15 cellular contexts compared by ENCODE assay signal in genomic region chr17:33732116-33732515, GRCh38.
A peak's percentile ranks its signal among the peaks of the same experiment; 100 is the strongest.
DNase-seq lines count a peak whose midpoint lies in the region; ATAC-seq and TF ChIP-seq lines count a peak whose summit lies in the region.
"Had no signal": no experiment of that assay in that cellular context is flagged by ENCODE, and none has a peak within 500 bp of the region (broad histone marks: within the 10 kb centered on the region; RNA-seq: fewer than 3 reads in every experiment).

No MANE protein-coding gene starts in this region.

- no peak overlapping the region for H3K27ac Mint-ChIP-seq in GM23338
- no peak overlapping the region for H3K27ac Mint-ChIP-seq in activated CD4-positive, alpha-beta memory T cell treated with anti-CD3 and anti-CD28 coated beads, Interleukin-2, amount 10 ng/mL, durations not matched to agents 7 days and 5 days
- H3K27ac Mint-ChIP-seq: activated CD4-positive, alpha-beta T cell treated with anti-CD3 and anti-CD28 coated beads for 36 hours; stimulated activated naive B cell treated with anti-CD40 and anti-IgM and Interleukin-4, amounts not matched to agents 10 μg/mL and 1 μg/mL and 100 μg/mL, for 72 hours had no signal

- H3K4me1 Mint-ChIP-seq in GM23338, result peaks cover 4% of the 10 kb centered on the region; the same call in 2 of the 3 replicates
- no peaks in the 10 kb centered on the region for H3K4me1 Mint-ChIP-seq in activated CD4-positive, alpha-beta memory T cell treated with anti-CD3 and anti-CD28 coated beads, Interleukin-2, amount 10 ng/mL, durations not matched to agents 7 days and 5 days
- H3K4me1 Mint-ChIP-seq: activated CD4-positive, alpha-beta T cell treated with anti-CD3 and anti-CD28 coated beads for 36 hours; stimulated activated naive B cell treated with anti-CD40 and anti-IgM and Interleukin-4, amounts not matched to agents 10 μg/mL and 1 μg/mL and 100 μg/mL, for 72 hours had no signal

- no peaks in the 10 kb centered on the region for H3K9me3 Mint-ChIP-seq in GM23338
- H3K9me3 Mint-ChIP-seq in activated CD4-positive, alpha-beta memory T cell treated with anti-CD3 and anti-CD28 coated beads, Interleukin-2, amount 10 ng/mL, durations not matched to agents 7 days and 5 days, result no peaks in the 10 kb centered on the region

- H3K79me2 ChIP-seq in GM23338 (replicated peaks; ENCODE audit: insufficient read depth), result no peaks in the 10 kb centered on the region

- ATAC-seq in GM23338, result no peak
- ATAC-seq: activated CD4-positive, alpha-beta T cell treated with anti-CD3 and anti-CD28 coated beads for 36 hours; stimulated activated naive B cell treated with anti-CD40 and anti-IgM and Interleukin-4, amounts not matched to agents 10 μg/mL and 1 μg/mL and 100 μg/mL, for 72 hours had no signal

- no peaks in the 10 kb centered on the region for H3K4me1 ChIP-seq in GM23338 (ENCODE audit: insufficient read depth)
- H3K4me1 ChIP-seq: BLaER1 had no signal

- TF ChIP-seq CTCF in GM23338 (conservative IDR thresholded peaks at IDR 0.05; ENCODE audit: low read depth in 2 of 2), result no peak

- CTCF ChIA-PET in activated CD4-positive, alpha-beta memory T cell treated with anti-CD3 and anti-CD28 coated beads, Interleukin-2, amount 10 ng/mL, durations not matched to agents 7 days and 5 days (lab: Charles Lee), result interaction anchor here (0.9 kb wide), 1 partner anchor 18 kb away, joined by 5 read pairs; no protein-coding TSS in a partner anchor

- no peaks in the 10 kb centered on the region for H4K20me1 ChIP-seq in GM23338 (replicated peaks; ENCODE audit: insufficient read depth)
- H4K20me1 ChIP-seq: BLaER1 had no signal

- no peak overlapping the region for H2AFZ ChIP-seq in GM23338

- peak; percentile 6 for DNase-seq in AG08395 (ENCODE audit: low spot score)
- peak; percentile 75 for DNase-seq in GM23338 (ENCODE audit: low spot score)
- peak; percentile 3 for DNase-seq in RPMI7951 (ENCODE audit: low read depth)
- peak; percentile 1 for DNase-seq in foreskin melanocyte
- no peak for DNase-seq in NCI-H2227 treated with DMSO at 0.1 percent for 48 hours (lab: John Stamatoyannopoulos, UW)
- DNase-seq in activated CD4-positive, alpha-beta memory T cell treated with anti-CD3 and anti-CD28 coated beads, Interleukin-2, amount 10 ng/mL, durations not matched to agents 7 days and 5 days, result no peak
- DNase-seq in NCI-H446 treated with DMSO at 0.1 percent for 48 hours (lab: John Stamatoyannopoulos, UW), result no peak
- no peak for DNase-seq in activated CD4-positive, alpha-beta T cell treated with anti-CD3 and anti-CD28 coated beads, Interleukin-2, amount 50 U/mL, for 4 hours
- DNase-seq: activated CD4-positive, alpha-beta T cell treated with anti-CD3 and anti-CD28 coated beads for 36 hours; anterior cingulate cortex; cortex of kidney; NCI-H2171 treated with DMSO at 0.1 percent for 48 hours; nucleus accumbens; stimulated activated naive B cell treated with anti-CD40 and anti-IgM and Interleukin-4, amounts not matched to agents 10 μg/mL and 1 μg/mL and 100 μg/mL, for 72 hours had no signal

- POLR2A ChIA-PET in activated CD4-positive, alpha-beta memory T cell treated with anti-CD3 and anti-CD28 coated beads, Interleukin-2, amount 10 ng/mL, durations not matched to agents 7 days and 5 days (lab: Charles Lee), result no interaction called here

- H3K36me3 Mint-ChIP-seq in GM23338 (ENCODE audit: low read depth), result peaks cover under 1% of the 10 kb centered on the region; the same call in 1 of the 3 replicates
- H3K36me3 Mint-ChIP-seq in activated CD4-positive, alpha-beta memory T cell treated with anti-CD3 and anti-CD28 coated beads, Interleukin-2, amount 10 ng/mL, durations not matched to agents 7 days and 5 days (ENCODE audit: low read depth), result no peaks in the 10 kb centered on the region
- H3K36me3 Mint-ChIP-seq: stimulated activated naive B cell treated with anti-CD40 and anti-IgM and Interleukin-4, amounts not matched to agents 10 μg/mL and 1 μg/mL and 100 μg/mL, for 72 hours had no signal

- H3K27me3 Mint-ChIP-seq in GM23338 (ENCODE audit: insufficient read depth, low read depth, poor library complexity), result peaks cover 1% of the 10 kb centered on the region
- H3K27me3 Mint-ChIP-seq in activated CD4-positive, alpha-beta memory T cell treated with anti-CD3 and anti-CD28 coated beads, Interleukin-2, amount 10 ng/mL, durations not matched to agents 7 days and 5 days, result peaks cover 2% of the 10 kb centered on the region

- H3K9me2 ChIP-seq in GM23338 (ENCODE audit: insufficient read depth), result no peaks in the 10 kb centered on the region

- no peaks in the 10 kb centered on the region for H3K27me3 ChIP-seq in GM23338 (ENCODE audit: insufficient read depth)
- H3K27me3 ChIP-seq: BLaER1 had no signal

- H3K4me2 ChIP-seq in GM23338, result no peak overlapping the region
- H3K4me2 ChIP-seq: BLaER1 had no signal

- H3K27ac ChIP-seq in GM23338 (ENCODE audit: low read depth), result no peak overlapping the region
- H3K27ac ChIP-seq: BLaER1 had no signal

- no peaks in the 10 kb centered on the region for H3F3A ChIP-seq in GM23338 (replicated peaks; ENCODE audit: low read depth)

- no peak overlapping the region for H3K4me3 ChIP-seq in GM23338
- H3K4me3 ChIP-seq: BLaER1 had no signal

- H3K4me3 Mint-ChIP-seq in GM23338, result no peak overlapping the region
- no peak overlapping the region for H3K4me3 Mint-ChIP-seq in activated CD4-positive, alpha-beta memory T cell treated with anti-CD3 and anti-CD28 coated beads, Interleukin-2, amount 10 ng/mL, durations not matched to agents 7 days and 5 days
- H3K4me3 Mint-ChIP-seq: activated CD4-positive, alpha-beta T cell treated with anti-CD3 and anti-CD28 coated beads for 36 hours; stimulated activated naive B cell treated with anti-CD40 and anti-IgM and Interleukin-4, amounts not matched to agents 10 μg/mL and 1 μg/mL and 100 μg/mL, for 72 hours had no signal

- H3K36me3 ChIP-seq in GM23338 (ENCODE audit: insufficient read depth), result no peaks in the 10 kb centered on the region
- H3K36me3 ChIP-seq: BLaER1 had no signal

TF ChIP-seq in GM23338, 12 proteins besides CTCF, POLR2A, EP300 and RAD21:
- no peak for TF ChIP-seq EZH2phosphoT487 (IDR thresholded peaks at IDR 0.05; ENCODE audit: unreplicated experiment)
- TF ChIP-seq REST (IDR thresholded peaks at IDR 0.05; ENCODE audit: unreplicated experiment), result peak; percentile 82

Comparison
In these comparisons a context has a peak if more than half of its experiments do, and no peak if none do; other contexts are left out.
1. DNase-seq: peak in AG08395 (single experiment), GM23338 (single experiment), RPMI7951 (single experiment) and foreskin melanocyte (single experiment); none in NCI-H2227 treated with DMSO at 0.1 percent for 48 hours (single experiment), activated CD4-positive, alpha-beta memory T cell treated with anti-CD3 and anti-CD28 coated beads, Interleukin-2, amount 10 ng/mL, durations not matched to agents 7 days and 5 days (single experiment), NCI-H446 treated with DMSO at 0.1 percent for 48 hours (single experiment) and activated CD4-positive, alpha-beta T cell treated with anti-CD3 and anti-CD28 coated beads, Interleukin-2, amount 50 U/mL, for 4 hours (0 of 2).